In genomic region chr10:99784025-99784730, GRCh38 we compare ENCODE assay signal across 12 cellular contexts.
DNase-seq lines count a peak whose midpoint lies in the region; FAIRE-seq and TF ChIP-seq lines count a peak whose summit lies in the region.
"Had no signal": no experiment of that assay in that cellular context is flagged by ENCODE, and none has a peak within 500 bp of the region (broad histone marks: within the 10 kb centered on the region; RNA-seq: fewer than 3 reads in every experiment).

No MANE protein-coding gene starts in this region.

- no peak for TF ChIP-seq CTCF in astrocyte of the cerebellum (IDR thresholded peaks at IDR 0.05; ENCODE audit: low read depth, low read length, missing control alignments)

- in situ Hi-C loops in astrocyte of the cerebellum (cut with HindIII; ENCODE audit: low sequenced_read_pairs): no loop called here

- peak; percentile 27 for FAIRE-seq in urothelium cell line (lab: Jason Lieb, UNC)

- no peak overlapping the region for H3K4me3 ChIP-seq in astrocyte of the cerebellum (ENCODE audit: low read depth, low read length)
- H3K4me3 ChIP-seq: colonic mucosa, ovary had no signal

- peak; percentile 80 for DNase-seq in HCEC 1CT
- peak; percentile 91 for DNase-seq in astrocyte of the cerebellum (ENCODE audit: low read depth)
- DNase-seq in kidney glomerular epithelial cell (lab: John Stamatoyannopoulos, UW): peak; percentile 24
- DNase-seq in urothelium cell line (ENCODE audit: low spot score): no peak
- DNase-seq in GM19238 (ENCODE audit: insufficient read length, low spot score): no peak
- DNase-seq in NCI-H2029 treated with DMSO at 0.1 percent for 48 hours (lab: John Stamatoyannopoulos, UW): no peak
- no peak for DNase-seq in activated CD8-positive, alpha-beta memory T cell treated with anti-CD3 and anti-CD28 coated beads for 24 hours
- DNase-seq: activated T-cell treated with anti-CD3 and anti-CD28 coated beads for 4 hours, colonic mucosa, KG1, NCI-H510A treated with DMSO at 0.1 percent for 48 hours, ovary had no signal

Comparison
In these comparisons a context has a peak if more than half of its experiments do, and no peak if none do; other contexts are left out.
1. DNase-seq: peak in HCEC 1CT (single experiment), astrocyte of the cerebellum (single experiment) and kidney glomerular epithelial cell (single experiment); none in urothelium cell line (single experiment), GM19238 (single experiment), NCI-H2029 treated with DMSO at 0.1 percent for 48 hours (single experiment) and activated CD8-positive, alpha-beta memory T cell treated with anti-CD3 and anti-CD28 coated beads for 24 hours (single experiment).